ENCODE assay signal across 8 cellular contexts in genomic region chr6:27902335-27903314, GRCh38. TPM values are rescaled to one million over a fixed set of nuclear protein-coding genes. Genes with fewer than 3 reads are reported as not detected.
A peak's percentile ranks its signal among the peaks of the same experiment; 100 is the strongest.
DNase-seq lines count a peak whose midpoint lies in the region; ATAC-seq and TF ChIP-seq lines count a peak whose summit lies in the region.

No MANE protein-coding gene starts in this region.

- POLR2A ChIA-PET in T-cell (lab: Charles Lee), result interaction anchor here (0.6 to 1.1 kb wide), 9 partner anchors 9 to 1012 kb away, joined by 3 to 13 read pairs (median 4); a partner anchor contains a TSS

- peak overlapping the region; percentile 68 for H3K4me3 ChIP-seq in GM06990 (replicated peaks; ENCODE audit: low read depth, low read length)
- H3K4me3 ChIP-seq in left ventricle myocardium inferior, result peak overlapping the region; percentile 69
- peak overlapping the region; percentile 40 for H3K4me3 ChIP-seq in prostate gland
- H3K4me3 ChIP-seq in urinary bladder (ENCODE audit: low read depth, low read length), result peak overlapping the region; percentile 55

- peak overlapping the region; percentile 96 to 98 for H3K27ac Mint-ChIP-seq in T-cell

- H3K4me1 ChIP-seq in left ventricle myocardium inferior, result peaks cover 7% of the 10 kb centered on the region
- no peaks in the 10 kb centered on the region for H3K4me1 ChIP-seq in prostate gland (replicated peaks)
- H3K4me1 ChIP-seq in urinary bladder (ENCODE audit: insufficient read depth), result no peaks in the 10 kb centered on the region

- peak overlapping the region; percentile 86 to 88 (median 87) for H3K4me3 Mint-ChIP-seq in T-cell

- intact Hi-C loops in left ventricle myocardium inferior (cut with micrococcal nuclease) (no loop called here), prostate gland (cut with DNase I) (loop anchor here (2.0 kb wide), 2 partner anchors 384 to 424 kb away; no protein-coding TSS in a partner anchor)

- peaks cover 2% of the 10 kb centered on the region for H3K36me3 Mint-ChIP-seq in T-cell

- no peaks in the 10 kb centered on the region for H3K9me3 Mint-ChIP-seq in T-cell

- 14% methylated on average over 38 of the region's 38 CpGs for WGBS in prostate gland
- WGBS in urinary bladder, result under 1% methylated on average over 38 of the region's 38 CpGs

- TF ChIP-seq CTCF in GM06990 (IDR thresholded peaks at IDR 0.05; ENCODE audit: insufficient read depth, low read length, poor library complexity, severe bottlenecking) (no peak), left ventricle myocardium inferior (IDR thresholded peaks at IDR 0.05; ENCODE audit: borderline replicate concordance) (no peak), prostate gland (IDR thresholded peaks at IDR 0.05) (no peak)

- DNase-seq in GM06990 (ENCODE audit: extremely low read depth, insufficient read length), result peak; percentile 86
- DNase-seq in NCI-H1092 treated with DMSO at 0.1 percent for 48 hours (lab: John Stamatoyannopoulos, UW), result peak; percentile 78
- peak; percentile 64 to 92 (median 84) for DNase-seq in T-cell
- peak; percentile 73 for DNase-seq in amniotic epithelial cell (ENCODE audit: low read depth)
- peak; percentile 77 for DNase-seq in left ventricle myocardium inferior
- peak; percentile 79 for DNase-seq in prostate gland (ENCODE audit: low spot score)

- no peak for TF ChIP-seq POLR2A in prostate gland (IDR thresholded peaks at IDR 0.05)

- H3K27ac ChIP-seq in left ventricle myocardium inferior (replicated peaks), result peak overlapping the region; percentile 83
- H3K27ac ChIP-seq in prostate gland, result peak overlapping the region; percentile 61 to 79
- peak overlapping the region; percentile 85 for H3K27ac ChIP-seq in urinary bladder (ENCODE audit: low read depth)

- CTCF ChIA-PET in T-cell (lab: Charles Lee), result interaction anchor here (0.6 to 1.4 kb wide), 12 partner anchors 10 to 1378 kb away, joined by 3 to 7 read pairs (median 3); a partner anchor contains a TSS

- H3K36me3 ChIP-seq in GM06990 (ENCODE audit: control insufficient read depth, insufficient read depth, low read length), result no peaks in the 10 kb centered on the region
- no peaks in the 10 kb centered on the region for H3K36me3 ChIP-seq in left ventricle myocardium inferior
- H3K36me3 ChIP-seq in prostate gland, result no peaks in the 10 kb centered on the region
- H3K36me3 ChIP-seq in urinary bladder (ENCODE audit: insufficient read depth), result no peaks in the 10 kb centered on the region

- peak; percentile 68 for ATAC-seq in HG02571 (IDR thresholded peaks at IDR 0.05; ENCODE audit: unreplicated experiment)
- ATAC-seq in T-cell (replicated peaks in 1 of 4), result peak; percentile 84 to 91 (median 88)

- peaks cover 4 to 15% of the 10 kb centered on the region in 2 donors for H3K27me3 Mint-ChIP-seq in T-cell

- H3K27me3 ChIP-seq in GM06990 (replicated peaks; ENCODE audit: control insufficient read depth, insufficient read depth, low read length) (no peaks in the 10 kb centered on the region), left ventricle myocardium inferior (ENCODE audit: low read depth) (peaks cover 4% of the 10 kb centered on the region), prostate gland (replicated peaks; ENCODE audit: insufficient read depth) (no peaks in the 10 kb centered on the region)

- no peaks in the 10 kb centered on the region for H3K9me3 ChIP-seq in left ventricle myocardium inferior (replicated peaks)
- H3K9me3 ChIP-seq in prostate gland, result no peaks in the 10 kb centered on the region

- H3K4me1 Mint-ChIP-seq in T-cell, result peaks cover 6 to 23% (median 20%) of the 10 kb centered on the region in 3 donors

RNA-seq across cellular contexts. Expression of gene OR2B2, which starts 9.6 kb away (rescaled TPM):
- not detected for total RNA-seq in T-cell
- total RNA-seq in left ventricle myocardium inferior, result not detected
- not detected for total RNA-seq in prostate gland
- total RNA-seq in urinary bladder, result not detected
- polyA plus RNA-seq in urinary bladder, result not detected

RNA-seq across cellular contexts. Expression of gene OR2B6, which starts 54.4 kb away (rescaled TPM):
- not detected for total RNA-seq in T-cell
- not detected for total RNA-seq in left ventricle myocardium inferior
- not detected for total RNA-seq in prostate gland
- not detected for total RNA-seq in urinary bladder
- polyA plus RNA-seq in urinary bladder, result not detected

Comparison
In these comparisons a context has a peak if more than half of its experiments do, and no peak if none do; other contexts are left out.
1. Peak in every context shown above with its lines: DNase-seq, ATAC-seq, H3K4me3 ChIP-seq and H3K27ac ChIP-seq.